Comparison of ENCODE assay signal across 19 cellular contexts in genomic region chr22:48333323-48333763, GRCh38.
"Had no signal": no experiment of that assay in that cellular context is flagged by ENCODE, and none has a peak within 500 bp of the region (broad histone marks: within the 10 kb centered on the region; RNA-seq: fewer than 3 reads in every experiment).

No MANE protein-coding gene starts in this region.

- H3K27me3 Mint-ChIP-seq: stimulated activated naive CD8-positive, alpha-beta T cell treated with anti-CD3 and anti-CD28 coated beads, Interleukin-15, amount 100 ng/mL, for 72 hours had no signal

- H3K4me1 ChIP-seq: heart right ventricle, left lung, psoas muscle, testis, tibial nerve, upper lobe of right lung had no signal

- H3K27me3 ChIP-seq: sigmoid colon, testis, tibial nerve, upper lobe of right lung had no signal

- DNase-seq: cerebellar nuclear complex; dermis blood vessel endothelial cell; heart right ventricle; hypothalamus; left lung; mesenchymal stem cell; naive B cell; sigmoid colon; stimulated activated CD4-positive, alpha-beta T cell treated with anti-CD3 and anti-CD28 coated beads, Interleukin-2, amount 100 ng/mL, for 24 hours; stimulated activated CD4-positive, alpha-beta T cell treated with anti-CD3 and anti-CD28 coated beads, Interleukin-4, amount 100 ng/mL, for 4 hours; stimulated activated naive B cell treated with anti-CD40 and anti-IgM and Interleukin-4, amounts not matched to agents 10 μg/mL and 1 μg/mL and 100 μg/mL, for 72 hours; stimulated activated naive CD8-positive, alpha-beta T cell treated with anti-CD3 and anti-CD28 coated beads, Interleukin-15, amount 100 ng/mL, for 72 hours; testis; upper lobe of right lung had no signal

- H3K36me3 ChIP-seq: heart right ventricle, left lung, sigmoid colon, tibial nerve, upper lobe of right lung had no signal

- ATAC-seq: heart right ventricle; left lung; psoas muscle; stimulated activated naive B cell treated with anti-CD40 and anti-IgM and Interleukin-4, amounts not matched to agents 10 μg/mL and 1 μg/mL and 100 μg/mL, for 72 hours; stimulated activated naive CD8-positive, alpha-beta T cell treated with anti-CD3 and anti-CD28 coated beads, Interleukin-15, amount 100 ng/mL, for 72 hours; upper lobe of right lung had no signal

- H3K9me3 ChIP-seq: testis, upper lobe of right lung had no signal

- H3K27ac ChIP-seq: heart right ventricle, left lung, psoas muscle, sigmoid colon, skin epidermis, testis, tibial nerve, upper lobe of right lung had no signal

- H3K4me3 Mint-ChIP-seq: naive B cell; nephron; stimulated activated naive B cell treated with anti-CD40 and anti-IgM and Interleukin-4, amounts not matched to agents 10 μg/mL and 1 μg/mL and 100 μg/mL, for 72 hours; stimulated activated naive CD8-positive, alpha-beta T cell treated with anti-CD3 and anti-CD28 coated beads, Interleukin-15, amount 100 ng/mL, for 72 hours had no signal

- H3K4me1 Mint-ChIP-seq: nephron; stimulated activated naive CD8-positive, alpha-beta T cell treated with anti-CD3 and anti-CD28 coated beads, Interleukin-15, amount 100 ng/mL, for 72 hours had no signal

- H3K4me3 ChIP-seq: heart right ventricle, left lung, lung, psoas muscle, sigmoid colon, skin epidermis, testis, tibial nerve, upper lobe of right lung had no signal

- H3K27ac Mint-ChIP-seq: nephron; stimulated activated naive B cell treated with anti-CD40 and anti-IgM and Interleukin-4, amounts not matched to agents 10 μg/mL and 1 μg/mL and 100 μg/mL, for 72 hours; stimulated activated naive CD8-positive, alpha-beta T cell treated with anti-CD3 and anti-CD28 coated beads, Interleukin-15, amount 100 ng/mL, for 72 hours had no signal
